15 cellular contexts compared by ENCODE assay signal in the genomic region with DNA sequence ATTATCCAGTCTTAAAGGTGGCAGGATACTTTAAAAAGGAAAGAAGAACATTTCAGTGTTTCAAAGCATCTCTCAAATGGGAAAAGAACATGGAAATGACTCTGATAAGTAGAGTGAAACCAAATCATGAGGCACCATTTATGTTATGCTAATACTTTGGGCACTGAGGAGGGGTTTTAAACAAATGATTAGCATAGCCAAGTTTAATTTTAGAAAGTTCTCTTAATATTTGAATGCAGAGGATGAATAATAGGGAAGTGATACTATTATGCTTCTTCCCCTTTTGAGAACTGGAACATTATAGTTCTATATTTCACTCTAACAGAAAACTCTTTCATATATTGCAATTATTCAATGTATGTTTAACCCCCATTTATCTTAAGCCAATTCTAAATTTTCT.
DNase-seq lines count a peak whose midpoint lies in the region; ATAC-seq and TF ChIP-seq lines count a peak whose summit lies in the region.
"Had no signal": no experiment of that assay in that cellular context is flagged by ENCODE, and none has a peak within 500 bp of the region (broad histone marks: within the 10 kb centered on the region; RNA-seq: fewer than 3 reads in every experiment).

No MANE protein-coding gene starts in this region.

- CTCF ChIA-PET in PC-9 (lab: Charles Lee) = no interaction called here

- H3K4me2 ChIP-seq in PC-9 = no peak overlapping the region

- H3F3A ChIP-seq in PC-9 (ENCODE audit: insufficient read depth, low read depth) = no peaks in the 10 kb centered on the region

- DNase-seq in spleen (no peak), NCI-H187 (lab: John Stamatoyannopoulos, UW) (no peak), PC-9 (no peak), osteocyte (ENCODE audit: extremely low spot score, unreplicated experiment) (no peak)
- DNase-seq: activated CD4-positive, alpha-beta T cell treated with anti-CD3 and anti-CD28 coated beads for 48 hours; anterior cingulate cortex; Caco-2; cortex of kidney; mammary epithelial cell; OCI-M1; T-cell; transverse colon had no signal

- no peaks in the 10 kb centered on the region for H3K27me3 Mint-ChIP-seq in osteocyte (ENCODE audit: unreplicated experiment)
- H3K27me3 Mint-ChIP-seq: T-cell had no signal

- H3K36me3 ChIP-seq in spleen (no peaks in the 10 kb centered on the region), PC-9 (ENCODE audit: low read depth) (no peaks in the 10 kb centered on the region)
- H3K36me3 ChIP-seq: transverse colon had no signal

- BruUV-seq in PC-9 (replicated peaks; lab: Mats Ljungman, UMichigan) = no TSS peak

- no peak overlapping the region for H2AFZ ChIP-seq in PC-9

- H3K9me3 Mint-ChIP-seq in osteocyte (ENCODE audit: unreplicated experiment) = peaks cover 8% of the 10 kb centered on the region

- H3K27ac ChIP-seq in spleen (peak overlapping the region in 5 of 8 donors; percentile 14 to 42 (median 29)), PC-9 (no peak overlapping the region)
- H3K27ac ChIP-seq: transverse colon had no signal

- no peaks in the 10 kb centered on the region for H3K9me2 ChIP-seq in PC-9 (ENCODE audit: insufficient read depth)

- intact Hi-C loops in spleen (cut with DNase I; ENCODE audit: low total_unique reads) = no loop called here
- intact Hi-C loops in PC-9 (cut with micrococcal nuclease; ENCODE audit: unreplicated experiment) = no loop called here

- H3K9me3 ChIP-seq in spleen = peaks cover 0 to 30% (median 19%) of the 10 kb centered on the region in 8 donors
- no peaks in the 10 kb centered on the region; the same call in 1 of the 2 replicates for H3K9me3 ChIP-seq in PC-9 (ENCODE audit: insufficient read depth, low read depth)
- H3K9me3 ChIP-seq: Caco-2, transverse colon had no signal

- H3K4me3 ChIP-seq in spleen (no peak overlapping the region), PC-9 (no peak overlapping the region)
- H3K4me3 ChIP-seq: transverse colon had no signal

- H3K27ac Mint-ChIP-seq in osteocyte (ENCODE audit: unreplicated experiment) = no peak overlapping the region
- H3K27ac Mint-ChIP-seq: T-cell had no signal

- H3K4me1 Mint-ChIP-seq in osteocyte (ENCODE audit: unreplicated experiment) = no peaks in the 10 kb centered on the region
- H3K4me1 Mint-ChIP-seq: T-cell had no signal

- H3K4me3 Mint-ChIP-seq in osteocyte (ENCODE audit: unreplicated experiment) = no peak overlapping the region
- H3K4me3 Mint-ChIP-seq: T-cell had no signal

- TF ChIP-seq CTCF in spleen (IDR thresholded peaks at IDR 0.05 in 8 of 11, conservative IDR thresholded peaks at IDR 0.05 in 3 of 11) (no peak), PC-9 (conservative IDR thresholded peaks at IDR 0.05) (no peak), osteocyte (IDR thresholded peaks at IDR 0.05) (no peak)

- H3K79me2 ChIP-seq in PC-9 (ENCODE audit: low read depth) = no peaks in the 10 kb centered on the region

- no peaks in the 10 kb centered on the region for H3K27me3 ChIP-seq in spleen (replicated peaks in 1 of 7)
- no peaks in the 10 kb centered on the region for H3K27me3 ChIP-seq in PC-9 (ENCODE audit: insufficient read depth, low read depth)
- H3K27me3 ChIP-seq: transverse colon had no signal

- POLR2A ChIA-PET in PC-9 (lab: Charles Lee; ENCODE audit: unreplicated experiment) = no interaction called here

- H3K4me1 ChIP-seq in spleen = peaks cover 0 to 5% (median 0%) of the 10 kb centered on the region in 6 donors
- H3K4me1 ChIP-seq in PC-9 (replicated peaks; ENCODE audit: insufficient read depth) = no peaks in the 10 kb centered on the region
- H3K4me1 ChIP-seq: Caco-2, transverse colon had no signal

- H3K36me3 Mint-ChIP-seq in osteocyte (ENCODE audit: unreplicated experiment) = no peaks in the 10 kb centered on the region
- H3K36me3 Mint-ChIP-seq: T-cell had no signal

- H4K20me1 ChIP-seq in PC-9 (ENCODE audit: insufficient read depth) = no peaks in the 10 kb centered on the region

- peak; percentile 71 for ATAC-seq in GM18909 (IDR thresholded peaks at IDR 0.05; ENCODE audit: poor library complexity, unreplicated experiment)
- peak; percentile 82 for ATAC-seq in HG02610 (IDR thresholded peaks at IDR 0.05; ENCODE audit: unreplicated experiment)
- ATAC-seq in HG03378 (IDR thresholded peaks at IDR 0.05; ENCODE audit: unreplicated experiment) = peak; percentile 96
- ATAC-seq: T-cell had no signal

- TF ChIP-seq POLR2A in spleen (IDR thresholded peaks at IDR 0.05) = no peak
